Comparison of ENCODE assay signal across 1 cellular context in genomic region chr22:38768036-38768435, GRCh38.
"Had no signal": no experiment of that assay in that cellular context is flagged by ENCODE, and none has a peak within 500 bp of the region (broad histone marks: within the 10 kb centered on the region; RNA-seq: fewer than 3 reads in every experiment).

No MANE protein-coding gene starts in this region.

- H3K4me3 ChIP-seq: GM12878 had no signal
